ENCODE assay signal across 1 cellular context in genomic region chr1:100347009-100347966, GRCh38.
TF ChIP-seq lines count a peak whose summit lies in the region.

No MANE protein-coding gene starts in this region.

TF ChIP-seq in HCT116, 20 proteins besides CTCF, POLR2A, EP300 and RAD21 (continued from another document):
- no peak for TF ChIP-seq ZBTB33 (IDR thresholded peaks at IDR 0.05; ENCODE audit: extremely low read depth, insufficient replicate concordance, low read length)
- TF ChIP-seq YY1 (IDR thresholded peaks at IDR 0.05; ENCODE audit: extremely low read depth, insufficient replicate concordance, low read depth, low read length) = no peak
- TF ChIP-seq ZFX (IDR thresholded peaks at IDR 0.05) = no peak
- no peak for TF ChIP-seq REST (IDR thresholded peaks at IDR 0.05; ENCODE audit: low read depth)
- no peak for TF ChIP-seq ATF3 (IDR thresholded peaks at IDR 0.05)
- TF ChIP-seq EGR1 (IDR thresholded peaks at IDR 0.05; ENCODE audit: low read depth) = no peak
TF ChIP-seq in HCT116: peak in this region for 0.
